In genomic region chr2:160753960-160754359, GRCh38 we compare ENCODE assay signal across 28 cellular contexts.
"Had no signal": no experiment of that assay in that cellular context is flagged by ENCODE, and none has a peak within 500 bp of the region (broad histone marks: within the 10 kb centered on the region; RNA-seq: fewer than 3 reads in every experiment).

No MANE protein-coding gene starts in this region.

- H3K4me2 ChIP-seq: hepatocyte had no signal

- H3K4me3 ChIP-seq: dorsolateral prefrontal cortex, esophagus muscularis mucosa, gastroesophageal sphincter, heart left ventricle, hepatocyte, left lung, mucosa of descending colon, psoas muscle, sigmoid colon, stomach, thyroid gland, vagina had no signal

- H3K79me2 ChIP-seq: hepatocyte had no signal

- ATAC-seq: foreskin keratinocyte; gastroesophageal sphincter; heart left ventricle; mucosa of descending colon; natural killer cell treated with Interleukin-12 subunit alpha and Interleukin-12 subunit beta and Interleukin-15 and Interleukin-18, amount 100 ng/mL, for 72 hours; psoas muscle; right cardiac atrium; stimulated activated effector memory CD8-positive, alpha-beta T cell treated with anti-CD3 and anti-CD28 coated beads, Interleukin-12 subunit alpha, Interleukin-12 subunit beta, amount 100 ng/mL, for 72 hours had no signal

- H3K4me1 ChIP-seq: esophagus muscularis mucosa, gastroesophageal sphincter, heart left ventricle, left lung, psoas muscle, sigmoid colon, stomach, thyroid gland, vagina had no signal

- H3K9me3 ChIP-seq: neutrophil, thyroid gland, vagina had no signal

- H3K36me3 ChIP-seq: esophagus muscularis mucosa, gastroesophageal sphincter, heart left ventricle, left lung, neutrophil, sigmoid colon, stomach, thyroid gland had no signal

- H3K4me1 Mint-ChIP-seq: naive B cell; neural crest cell; stimulated activated effector memory CD8-positive, alpha-beta T cell treated with anti-CD3 and anti-CD28 coated beads, Interleukin-12 subunit alpha, Interleukin-12 subunit beta, amount 100 ng/mL, for 72 hours had no signal

- H3K27ac ChIP-seq: dorsolateral prefrontal cortex, esophagus muscularis mucosa, gastroesophageal sphincter, heart left ventricle, hepatocyte, neutrophil, psoas muscle, sigmoid colon, stomach, thyroid gland, vagina had no signal

- H2AFZ ChIP-seq: hepatocyte had no signal

- H3K27ac Mint-ChIP-seq: mesothelial cell of epicardium; naive B cell; natural killer cell treated with Interleukin-12 subunit alpha and Interleukin-12 subunit beta and Interleukin-15 and Interleukin-18, amount 100 ng/mL, for 72 hours; stimulated activated effector memory CD8-positive, alpha-beta T cell treated with anti-CD3 and anti-CD28 coated beads, Interleukin-12 subunit alpha, Interleukin-12 subunit beta, amount 100 ng/mL, for 72 hours had no signal

- FAIRE-seq: endothelial cell of umbilical vein, kidney had no signal

- DNase-seq: dorsolateral prefrontal cortex; effector CD4-positive, alpha-beta T cell; foreskin keratinocyte; heart left ventricle; kidney; left lung; mesenchymal stem cell; mucosa of descending colon; naive B cell; psoas muscle; right cardiac atrium; sigmoid colon; stimulated activated CD4-positive, alpha-beta T cell treated with anti-CD3 and anti-CD28 coated beads, Interleukin-2, amount 100 ng/mL, for 24 hours; stimulated activated CD4-positive, alpha-beta T cell treated with anti-CD3 and anti-CD28 coated beads, Interleukin-4, amount 100 ng/mL, for 24 hours; stimulated activated naive CD4-positive, alpha-beta T cell treated with Interleukin-2 at 50 U/mL for 16 hours; stomach; thyroid gland; trophoblast cell had no signal

- H3K27me3 ChIP-seq: dorsolateral prefrontal cortex, esophagus muscularis mucosa, foreskin keratinocyte, gastroesophageal sphincter, heart left ventricle, hepatocyte, left lung, neutrophil, sigmoid colon, stomach, thyroid gland, vagina had no signal

- H3K4me3 Mint-ChIP-seq: mesothelial cell of epicardium; naive B cell; natural killer cell treated with Interleukin-12 subunit alpha and Interleukin-12 subunit beta and Interleukin-15 and Interleukin-18, amount 100 ng/mL, for 72 hours; neural crest cell; stimulated activated effector memory CD8-positive, alpha-beta T cell treated with anti-CD3 and anti-CD28 coated beads, Interleukin-12 subunit alpha, Interleukin-12 subunit beta, amount 100 ng/mL, for 72 hours had no signal

- H3K9me3 Mint-ChIP-seq: natural killer cell treated with Interleukin-12 subunit alpha and Interleukin-12 subunit beta and Interleukin-15 and Interleukin-18, amount 100 ng/mL, for 72 hours had no signal

- H3K36me3 Mint-ChIP-seq: naive B cell; natural killer cell treated with Interleukin-12 subunit alpha and Interleukin-12 subunit beta and Interleukin-15 and Interleukin-18, amount 100 ng/mL, for 72 hours; stimulated activated effector memory CD8-positive, alpha-beta T cell treated with anti-CD3 and anti-CD28 coated beads, Interleukin-12 subunit alpha, Interleukin-12 subunit beta, amount 100 ng/mL, for 72 hours had no signal
